In genomic region chr17:19338031-19338990, GRCh38 we compare ENCODE assay signal across 8 cellular contexts. TPM values are rescaled to one million over a fixed set of nuclear protein-coding genes. Genes with fewer than 3 reads are reported as not detected.
DNase-seq lines count a peak whose midpoint lies in the region; ATAC-seq lines count a peak whose summit lies in the region.

No MANE protein-coding gene starts in this region.

- H3K4me1 Mint-ChIP-seq in central memory CD8-positive, alpha-beta T cell, result no peaks in the 10 kb centered on the region

- H3K27me3 Mint-ChIP-seq in central memory CD8-positive, alpha-beta T cell, result peaks cover 19% of the 10 kb centered on the region

- H3K9me3 Mint-ChIP-seq in central memory CD8-positive, alpha-beta T cell, result no peaks in the 10 kb centered on the region

- peaks cover 4% of the 10 kb centered on the region for H3K36me3 Mint-ChIP-seq in central memory CD8-positive, alpha-beta T cell (ENCODE audit: insufficient read depth)

- no peak overlapping the region for H3K27ac Mint-ChIP-seq in central memory CD8-positive, alpha-beta T cell (ENCODE audit: low read depth)

- DNase-seq in NCI-H526 (lab: John Stamatoyannopoulos, UW) (peak; percentile 10 to 46), NCI-H526 treated with DMSO at 0.1 percent for 48 hours (lab: John Stamatoyannopoulos, UW) (no peak), Kasumi-1 (lab: John Stamatoyannopoulos, UW) (peak; percentile 2 to 28), lung microvascular endothelial cell (ENCODE audit: low read depth in 2 of 2) (peak; percentile 75 to 78), amniotic stem cell (lab: John Stamatoyannopoulos, UW) (no peak)
- DNase-seq in activated CD4-positive, CD25-positive, alpha-beta regulatory T cell treated with anti-CD3 and anti-CD28 coated beads, Interleukin-2, amount 50 U/mL, for 16 hours (ENCODE audit: low read depth, low spot score), result peak; percentile 30
- peak; percentile 31 to 44 for DNase-seq in central memory CD8-positive, alpha-beta T cell (ENCODE audit: low spot score in 2 of 2)
- DNase-seq in stimulated activated CD8-positive, alpha-beta memory T cell treated with anti-CD3 and anti-CD28 coated beads, Interleukin-7, amount 100 ng/mL, for 24 hours (ENCODE audit: low read depth), result peak; percentile 30

- ATAC-seq in central memory CD8-positive, alpha-beta T cell (replicated peaks; ENCODE audit: extremely low read depth, poor library complexity, severe bottlenecking), result peak; percentile 58

- H3K4me3 Mint-ChIP-seq in central memory CD8-positive, alpha-beta T cell, result no peak overlapping the region

RNA-seq across cellular contexts. Expression of gene B9D1, which starts 24.2 kb away (rescaled TPM):
- total RNA-seq in lung microvascular endothelial cell, result 8.9 and 15.5 TPM in 2 replicates

RNA-seq across cellular contexts. Expression of gene MAPK7, which starts 40.0 kb away (rescaled TPM):
- total RNA-seq in lung microvascular endothelial cell, result 7.8 and 11.5 TPM in 2 replicates

RNA-seq across cellular contexts. Expression of gene MFAP4, which starts 48.7 kb away (rescaled TPM):
- under 0.01 TPM in 1 of 2 replicates, not detected in the other for total RNA-seq in lung microvascular endothelial cell

Comparison
In these comparisons a context has a peak if more than half of its experiments do, and no peak if none do; other contexts are left out.
1. DNase-seq: peak in NCI-H526 (2 of 2), Kasumi-1 (2 of 2), activated CD4-positive, CD25-positive, alpha-beta regulatory T cell treated with anti-CD3 and anti-CD28 coated beads, Interleukin-2, amount 50 U/mL, for 16 hours (single experiment), central memory CD8-positive, alpha-beta T cell (2 of 2), lung microvascular endothelial cell (2 of 2) and stimulated activated CD8-positive, alpha-beta memory T cell treated with anti-CD3 and anti-CD28 coated beads, Interleukin-7, amount 100 ng/mL, for 24 hours (single experiment); none in NCI-H526 treated with DMSO at 0.1 percent for 48 hours (single experiment) and amniotic stem cell (single experiment).